32 cellular contexts compared by ENCODE assay signal in the genomic region with DNA sequence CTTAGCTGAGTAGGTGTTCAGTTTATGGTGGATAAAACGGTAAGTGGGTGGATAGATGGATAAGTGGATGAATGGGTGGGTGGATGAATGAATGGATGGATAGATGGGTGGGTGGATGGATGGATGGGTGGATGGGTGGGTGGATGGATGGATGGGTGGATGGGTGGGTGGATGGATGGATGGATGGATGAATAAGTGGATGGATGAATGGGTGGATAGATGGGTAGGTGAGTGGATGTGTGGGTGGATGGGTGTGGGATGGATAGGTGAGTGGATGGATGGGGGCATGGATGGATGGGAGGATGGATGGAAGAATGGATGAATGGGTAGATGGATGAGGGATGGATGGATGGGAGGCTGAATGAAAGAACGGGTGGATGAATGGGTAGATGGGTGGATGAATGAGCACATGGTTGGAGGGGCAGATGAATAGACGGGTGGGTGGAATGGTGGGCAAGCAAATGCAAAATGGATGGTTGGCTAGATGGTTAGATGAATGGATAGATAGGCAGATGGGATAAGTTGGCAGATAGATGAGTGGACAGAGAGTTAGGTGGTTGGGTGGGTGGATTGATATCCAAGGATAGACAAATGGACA. TPM values are rescaled to one million over a fixed set of nuclear protein-coding genes. Genes with fewer than 3 reads are reported as not detected.
"Had no signal": no experiment of that assay in that cellular context is flagged by ENCODE, and none has a peak within 500 bp of the region (broad histone marks: within the 10 kb centered on the region; RNA-seq: fewer than 3 reads in every experiment).

No MANE protein-coding gene starts in this region.

- H3K4me1 ChIP-seq: adrenal gland, colonic mucosa, esophagus muscularis mucosa, foreskin keratinocyte, gastrocnemius medialis, heart left ventricle had no signal

- H3K4me3 ChIP-seq: adrenal gland, body of pancreas, colonic mucosa, esophagus muscularis mucosa, gastrocnemius medialis, heart left ventricle had no signal

- H3K9me3 ChIP-seq: adrenal gland, body of pancreas, colonic mucosa, esophagus muscularis mucosa, gastrocnemius medialis, heart left ventricle had no signal

- H3K36me3 Mint-ChIP-seq: activated CD4-positive, alpha-beta memory T cell treated with anti-CD3 and anti-CD28 coated beads for 36 hours; activated CD8-positive, alpha-beta memory T cell treated with anti-CD3 and anti-CD28 coated beads, Interleukin-2, amount 10 ng/mL, durations not matched to agents 7 days and 5 days; activated naive CD4-positive, alpha-beta T cell treated with anti-CD3 and anti-CD28 coated beads, Interleukin-2, amount 50 U/mL, for 24 hours; activated naive CD8-positive, alpha-beta T cell treated with anti-CD3 and anti-CD28 coated beads for 36 hours had no signal

- H3K4me3 Mint-ChIP-seq: activated B cell treated with CpG ODN at 0.5 μM for 24 hours; activated CD4-positive, alpha-beta memory T cell treated with anti-CD3 and anti-CD28 coated beads for 36 hours; activated CD4-positive, alpha-beta T cell treated with anti-CD3 and anti-CD28 coated beads, Interleukin-2, amount 10 ng/mL, durations not matched to agents 24 days and 14 days; activated CD8-positive, alpha-beta memory T cell treated with anti-CD3 and anti-CD28 coated beads, Interleukin-2, amount 10 ng/mL, durations not matched to agents 7 days and 5 days; activated CD8-positive, alpha-beta T cell treated with anti-CD3 and anti-CD28 coated beads, Interleukin-2, amount 10 ng/mL, durations not matched to agents 7 days and 5 days; activated naive CD4-positive, alpha-beta T cell treated with anti-CD3 and anti-CD28 coated beads for 36 hours; activated naive CD4-positive, alpha-beta T cell treated with anti-CD3 and anti-CD28 coated beads, Interleukin-2, amount 50 U/mL, for 24 hours; activated naive CD8-positive, alpha-beta T cell treated with anti-CD3 and anti-CD28 coated beads for 36 hours; activated naive CD8-positive, alpha-beta T cell treated with anti-CD3 and anti-CD28 coated beads, Interleukin-2, amount 50 U/mL, for 24 hours; activated T-helper 1 cell treated with anti-CD3 and anti-CD28 coated beads, Interleukin-12 subunit alpha, Interleukin-12 subunit beta, Interleukin-2, Interleukin-4 antibody, amounts not matched to agents 30 ng/mL and 10 ng/mL and 1 ng/mL, durations not matched to agents 14 hours and 24 hours and 36 hours; T-helper 1 cell treated with Interleukin-12 subunit alpha and Interleukin-12 subunit beta and Interleukin-4 antibody, amounts not matched to agents 30 μg/mL and 1 μg/mL, for 36 hours; T-helper 2 cell treated with Interferon-gamma antibody and Interleukin-4, amounts not matched to agents 5 μg/mL and 100 μg/mL, for 36 hours had no signal

- H3K4me1 Mint-ChIP-seq: activated B cell treated with CpG ODN at 0.5 μM for 24 hours; activated CD4-positive, alpha-beta T cell treated with anti-CD3 and anti-CD28 coated beads, Interleukin-2, amount 10 ng/mL, durations not matched to agents 24 days and 14 days; activated CD8-positive, alpha-beta memory T cell treated with anti-CD3 and anti-CD28 coated beads, Interleukin-2, amount 10 ng/mL, durations not matched to agents 7 days and 5 days; activated naive CD4-positive, alpha-beta T cell treated with anti-CD3 and anti-CD28 coated beads, Interleukin-2, amount 50 U/mL, for 24 hours; activated naive CD8-positive, alpha-beta T cell treated with anti-CD3 and anti-CD28 coated beads for 36 hours; activated naive CD8-positive, alpha-beta T cell treated with anti-CD3 and anti-CD28 coated beads, Interleukin-2, amount 50 U/mL, for 24 hours had no signal

- DNase-seq: activated B cell treated with CpG ODN at 0.5 μM for 24 hours; activated CD4-positive, alpha-beta memory T cell treated with anti-CD3 and anti-CD28 coated beads for 36 hours; activated CD4-positive, alpha-beta T cell treated with anti-CD3 and anti-CD28 coated beads, Interleukin-2, amount 10 ng/mL, durations not matched to agents 24 days and 14 days; activated CD8-positive, alpha-beta memory T cell treated with anti-CD3 and anti-CD28 coated beads, Interleukin-2, amount 10 ng/mL, durations not matched to agents 7 days and 5 days; activated CD8-positive, alpha-beta memory T cell treated with anti-CD3 and anti-CD28 coated beads, Interleukin-2, amount 50 U/mL, for 4 hours; activated CD8-positive, alpha-beta T cell treated with anti-CD3 and anti-CD28 coated beads, Interleukin-2, amount 10 ng/mL, durations not matched to agents 7 days and 5 days; activated effector memory CD4-positive, alpha-beta T cell treated with anti-CD3 and anti-CD28 coated beads, Interleukin-2, amount 50 U/mL, for 16 hours; activated naive CD4-positive, alpha-beta T cell treated with anti-CD3 and anti-CD28 coated beads for 36 hours; activated naive CD8-positive, alpha-beta T cell treated with anti-CD3 and anti-CD28 coated beads for 36 hours; activated naive CD8-positive, alpha-beta T cell treated with anti-CD3 and anti-CD28 coated beads, Interleukin-2, amount 50 U/mL, for 24 hours; activated T-cell treated with anti-CD3 and anti-CD28 coated beads, Interleukin-2, amount 50 U/mL, for 1 hour; activated T-cell treated with anti-CD3 and anti-CD28 coated beads, Interleukin-2, amount 50 U/mL, for 48 hours; adrenal gland; amygdala; caudate nucleus; colonic mucosa; effector CD8-positive, alpha-beta T cell; erythroblast; foreskin keratinocyte; gastrocnemius medialis; glutamatergic neuron; heart left ventricle; T1000; WERI-Rb-1 had no signal

- H3K27ac ChIP-seq: adrenal gland, colonic mucosa, esophagus muscularis mucosa, foreskin keratinocyte, gastrocnemius medialis, heart left ventricle, WERI-Rb-1 had no signal

- H3K27me3 Mint-ChIP-seq: activated CD4-positive, alpha-beta memory T cell treated with anti-CD3 and anti-CD28 coated beads for 36 hours had no signal

- H3K36me3 ChIP-seq: colonic mucosa, gastrocnemius medialis, WERI-Rb-1 had no signal

- ATAC-seq: activated CD4-positive, CD25-positive, alpha-beta regulatory T cell treated with anti-CD3 and anti-CD28 coated beads, Interleukin-2, amount 50 U/mL, for 24 hours; activated CD8-positive, alpha-beta memory T cell treated with anti-CD3 and anti-CD28 coated beads, Interleukin-2, amount 10 ng/mL, durations not matched to agents 7 days and 5 days; activated CD8-positive, alpha-beta T cell treated with anti-CD3 and anti-CD28 coated beads, Interleukin-2, amount 10 ng/mL, durations not matched to agents 7 days and 5 days; activated naive CD8-positive, alpha-beta T cell treated with anti-CD3 and anti-CD28 coated beads, Interleukin-2, amount 50 U/mL, for 24 hours; foreskin keratinocyte; gastrocnemius medialis; heart left ventricle had no signal

- H3K27me3 ChIP-seq: adrenal gland, body of pancreas, colonic mucosa, esophagus muscularis mucosa, heart left ventricle had no signal

- H3K27ac Mint-ChIP-seq: activated B cell treated with CpG ODN at 0.5 μM for 24 hours; activated CD4-positive, alpha-beta memory T cell treated with anti-CD3 and anti-CD28 coated beads for 36 hours; activated CD4-positive, alpha-beta T cell treated with anti-CD3 and anti-CD28 coated beads, Interleukin-2, amount 10 ng/mL, durations not matched to agents 24 days and 14 days; activated CD8-positive, alpha-beta memory T cell treated with anti-CD3 and anti-CD28 coated beads, Interleukin-2, amount 10 ng/mL, durations not matched to agents 7 days and 5 days; activated CD8-positive, alpha-beta T cell treated with anti-CD3 and anti-CD28 coated beads, Interleukin-2, amount 10 ng/mL, durations not matched to agents 7 days and 5 days; activated naive CD4-positive, alpha-beta T cell treated with anti-CD3 and anti-CD28 coated beads for 36 hours; activated naive CD4-positive, alpha-beta T cell treated with anti-CD3 and anti-CD28 coated beads, Interleukin-2, amount 50 U/mL, for 24 hours; activated naive CD8-positive, alpha-beta T cell treated with anti-CD3 and anti-CD28 coated beads for 36 hours; activated naive CD8-positive, alpha-beta T cell treated with anti-CD3 and anti-CD28 coated beads, Interleukin-2, amount 50 U/mL, for 24 hours; activated T-helper 1 cell treated with anti-CD3 and anti-CD28 coated beads, Interleukin-12 subunit alpha, Interleukin-12 subunit beta, Interleukin-2, Interleukin-4 antibody, amounts not matched to agents 30 ng/mL and 10 ng/mL and 1 ng/mL, durations not matched to agents 14 hours and 24 hours and 36 hours; activated T-helper 2 cell treated with anti-CD3 and anti-CD28 coated beads, Interferon-gamma antibody, Interleukin-2, Interleukin-4, amounts not matched to agents 10 μg/mL and 5 μg/mL and 100 μg/mL, durations not matched to agents 14 hours and 24 hours and 36 hours; T-helper 1 cell treated with Interleukin-12 subunit alpha and Interleukin-12 subunit beta and Interleukin-4 antibody, amounts not matched to agents 30 μg/mL and 1 μg/mL, for 36 hours; T-helper 2 cell treated with Interferon-gamma antibody and Interleukin-4, amounts not matched to agents 5 μg/mL and 100 μg/mL, for 36 hours had no signal

- H3K9me3 Mint-ChIP-seq: activated B cell treated with CpG ODN at 0.5 μM for 24 hours; activated CD4-positive, alpha-beta memory T cell treated with anti-CD3 and anti-CD28 coated beads for 36 hours; activated CD4-positive, alpha-beta T cell treated with anti-CD3 and anti-CD28 coated beads, Interleukin-2, amount 10 ng/mL, durations not matched to agents 24 days and 14 days; activated naive CD4-positive, alpha-beta T cell treated with anti-CD3 and anti-CD28 coated beads for 36 hours; activated naive CD4-positive, alpha-beta T cell treated with anti-CD3 and anti-CD28 coated beads, Interleukin-2, amount 50 U/mL, for 24 hours; activated naive CD8-positive, alpha-beta T cell treated with anti-CD3 and anti-CD28 coated beads for 36 hours; activated naive CD8-positive, alpha-beta T cell treated with anti-CD3 and anti-CD28 coated beads, Interleukin-2, amount 50 U/mL, for 24 hours; activated T-helper 1 cell treated with anti-CD3 and anti-CD28 coated beads, Interleukin-12 subunit alpha, Interleukin-12 subunit beta, Interleukin-2, Interleukin-4 antibody, amounts not matched to agents 30 ng/mL and 10 ng/mL and 1 ng/mL, durations not matched to agents 14 hours and 24 hours and 36 hours; activated T-helper 2 cell treated with anti-CD3 and anti-CD28 coated beads, Interferon-gamma antibody, Interleukin-2, Interleukin-4, amounts not matched to agents 10 μg/mL and 5 μg/mL and 100 μg/mL, durations not matched to agents 14 hours and 24 hours and 36 hours; T-helper 1 cell treated with Interleukin-12 subunit alpha and Interleukin-12 subunit beta and Interleukin-4 antibody, amounts not matched to agents 30 μg/mL and 1 μg/mL, for 36 hours; T-helper 2 cell treated with Interferon-gamma antibody and Interleukin-4, amounts not matched to agents 5 μg/mL and 100 μg/mL, for 36 hours had no signal

RNA-seq across cellular contexts. Expression of a gene that starts 25.7 kb away (rescaled TPM):
- total RNA-seq: activated B cell treated with CpG ODN at 0.5 μM for 24 hours; activated CD4-positive, alpha-beta memory T cell treated with anti-CD3 and anti-CD28 coated beads for 36 hours; activated CD4-positive, alpha-beta T cell treated with anti-CD3 and anti-CD28 coated beads, Interleukin-2, amount 10 ng/mL, durations not matched to agents 24 days and 14 days; activated CD8-positive, alpha-beta memory T cell treated with anti-CD3 and anti-CD28 coated beads, Interleukin-2, amount 10 ng/mL, durations not matched to agents 7 days and 5 days; activated CD8-positive, alpha-beta T cell treated with anti-CD3 and anti-CD28 coated beads, Interleukin-2, amount 10 ng/mL, durations not matched to agents 7 days and 5 days; activated naive CD8-positive, alpha-beta T cell treated with anti-CD3 and anti-CD28 coated beads for 36 hours; activated T-helper 1 cell treated with anti-CD3 and anti-CD28 coated beads, Interleukin-12 subunit alpha, Interleukin-12 subunit beta, Interleukin-2, Interleukin-4 antibody, amounts not matched to agents 30 ng/mL and 10 ng/mL and 1 ng/mL, durations not matched to agents 14 hours and 24 hours and 36 hours; activated T-helper 2 cell treated with anti-CD3 and anti-CD28 coated beads, Interferon-gamma antibody, Interleukin-2, Interleukin-4, amounts not matched to agents 10 μg/mL and 5 μg/mL and 100 μg/mL, durations not matched to agents 14 hours and 24 hours and 36 hours; foreskin keratinocyte had no signal
- polyA plus RNA-seq: foreskin keratinocyte had no signal
